1 cellular context compared by ENCODE assay signal in genomic region chr6:28345201-28345600, GRCh38.
TF ChIP-seq lines count a peak whose summit lies in the region.

No MANE protein-coding gene starts in this region.

TF ChIP-seq in HepG2, 621 proteins besides CTCF, POLR2A, EP300 and RAD21 (continues in another document):
- TF ChIP-seq ZNF441 (CRISPR knock-in tag; IDR thresholded peaks at IDR 0.05; ENCODE audit: borderline replicate concordance), result 0 out of 2 replicates have a peak, but pooled peaks have one; percentile 21
- TF ChIP-seq ZNF563 (CRISPR knock-in tag; IDR thresholded peaks at IDR 0.05), result no peak
- no peak for TF ChIP-seq SOX13 (IDR thresholded peaks at IDR 0.05)
- peak in 1 of 2 experiments; percentile 49; a peak in 1 of 4 replicates for TF ChIP-seq SOX13 (CRISPR knock-in tag; conservative IDR thresholded peaks at IDR 0.05 in 1 of 2, IDR thresholded peaks at IDR 0.05 in 1 of 2)
- no peak for TF ChIP-seq RFXANK (CRISPR knock-in tag; IDR thresholded peaks at IDR 0.05)
- peak; percentile 74; the same call in 1 of the 2 replicates for TF ChIP-seq ZBTB34 (CRISPR knock-in tag; IDR thresholded peaks at IDR 0.05)
- no peak for TF ChIP-seq ZNF589 (CRISPR knock-in tag; conservative IDR thresholded peaks at IDR 0.05)
- TF ChIP-seq ZNF292 (CRISPR knock-in tag; IDR thresholded peaks at IDR 0.05; ENCODE audit: borderline replicate concordance, low read depth), result no peak
- peak; percentile 86 for TF ChIP-seq GATAD2A (CRISPR knock-in tag; IDR thresholded peaks at IDR 0.05)
- no peak for TF ChIP-seq HNRNPH1 (optimal IDR thresholded peaks at IDR 0.05; ENCODE audit: low read depth, low read length)
- TF ChIP-seq, protein P1, sequence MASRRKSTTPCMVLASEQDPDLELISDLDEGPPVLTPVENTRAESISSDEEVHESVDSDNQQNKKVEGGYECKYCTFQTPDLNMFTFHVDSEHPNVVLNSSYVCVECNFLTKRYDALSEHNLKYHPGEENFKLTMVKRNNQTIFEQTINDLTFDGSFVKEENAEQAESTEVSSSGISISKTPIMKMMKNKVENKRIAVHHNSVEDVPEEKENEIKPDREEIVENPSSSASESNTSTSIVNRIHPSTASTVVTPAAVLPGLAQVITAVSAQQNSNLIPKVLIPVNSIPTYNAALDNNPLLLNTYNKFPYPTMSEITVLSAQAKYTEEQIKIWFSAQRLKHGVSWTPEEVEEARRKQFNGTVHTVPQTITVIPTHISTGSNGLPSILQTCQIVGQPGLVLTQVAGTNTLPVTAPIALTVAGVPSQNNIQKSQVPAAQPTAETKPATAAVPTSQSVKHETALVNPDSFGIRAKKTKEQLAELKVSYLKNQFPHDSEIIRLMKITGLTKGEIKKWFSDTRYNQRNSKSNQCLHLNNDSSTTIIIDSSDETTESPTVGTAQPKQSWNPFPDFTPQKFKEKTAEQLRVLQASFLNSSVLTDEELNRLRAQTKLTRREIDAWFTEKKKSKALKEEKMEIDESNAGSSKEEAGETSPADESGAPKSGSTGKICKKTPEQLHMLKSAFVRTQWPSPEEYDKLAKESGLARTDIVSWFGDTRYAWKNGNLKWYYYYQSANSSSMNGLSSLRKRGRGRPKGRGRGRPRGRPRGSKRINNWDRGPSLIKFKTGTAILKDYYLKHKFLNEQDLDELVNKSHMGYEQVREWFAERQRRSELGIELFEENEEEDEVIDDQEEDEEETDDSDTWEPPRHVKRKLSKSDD (CRISPR knock-in tag; IDR thresholded peaks at IDR 0.05; ENCODE audit: low read depth), result peak; percentile 64; the same call in 1 of the 2 replicates
- TF ChIP-seq SIN3A (IDR thresholded peaks at IDR 0.05; ENCODE audit: borderline replicate concordance, low read depth, low read length), result 0 out of 2 replicates have a peak, but pooled peaks have one; percentile 26
- TF ChIP-seq NFIB (CRISPR knock-in tag; IDR thresholded peaks at IDR 0.05; ENCODE audit: borderline replicate concordance), result no peak
- TF ChIP-seq ZNF382 (CRISPR knock-in tag; IDR thresholded peaks at IDR 0.05; ENCODE audit: borderline replicate concordance), result no peak
- no peak for TF ChIP-seq THAP8 (CRISPR knock-in tag; IDR thresholded peaks at IDR 0.05; ENCODE audit: borderline replicate concordance)
- no peak for TF ChIP-seq ZNF761 (CRISPR knock-in tag; conservative IDR thresholded peaks at IDR 0.05)
- no peak for TF ChIP-seq ZNF335 (CRISPR knock-in tag; IDR thresholded peaks at IDR 0.05)
- TF ChIP-seq, protein P2, sequence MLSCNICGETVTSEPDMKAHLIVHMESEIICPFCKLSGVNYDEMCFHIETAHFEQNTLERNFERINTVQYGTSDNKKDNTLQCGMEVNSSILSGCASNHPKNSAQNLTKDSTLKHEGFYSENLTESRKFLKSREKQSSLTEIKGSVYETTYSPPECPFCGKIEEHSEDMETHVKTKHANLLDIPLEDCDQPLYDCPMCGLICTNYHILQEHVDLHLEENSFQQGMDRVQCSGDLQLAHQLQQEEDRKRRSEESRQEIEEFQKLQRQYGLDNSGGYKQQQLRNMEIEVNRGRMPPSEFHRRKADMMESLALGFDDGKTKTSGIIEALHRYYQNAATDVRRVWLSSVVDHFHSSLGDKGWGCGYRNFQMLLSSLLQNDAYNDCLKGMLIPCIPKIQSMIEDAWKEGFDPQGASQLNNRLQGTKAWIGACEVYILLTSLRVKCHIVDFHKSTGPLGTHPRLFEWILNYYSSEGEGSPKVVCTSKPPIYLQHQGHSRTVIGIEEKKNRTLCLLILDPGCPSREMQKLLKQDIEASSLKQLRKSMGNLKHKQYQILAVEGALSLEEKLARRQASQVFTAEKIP (CRISPR knock-in tag; IDR thresholded peaks at IDR 0.05; ENCODE audit: borderline replicate concordance), result no peak
- TF ChIP-seq XBP1 (CRISPR knock-in tag; IDR thresholded peaks at IDR 0.05), result no peak
- no peak for TF ChIP-seq ONECUT2 (CRISPR knock-in tag; IDR thresholded peaks at IDR 0.05)
- 0 out of 2 replicates have a peak, but pooled peaks have one; percentile 27 for TF ChIP-seq ZNF878 (CRISPR knock-in tag; IDR thresholded peaks at IDR 0.05)
- no peak for TF ChIP-seq ZBTB7B (CRISPR knock-in tag; IDR thresholded peaks at IDR 0.05)
- TF ChIP-seq GTF3A (CRISPR knock-in tag; conservative IDR thresholded peaks at IDR 0.05), result no peak
- TF ChIP-seq SATB2 (CRISPR knock-in tag; IDR thresholded peaks at IDR 0.05), result 0 out of 2 replicates have a peak, but pooled peaks have one; percentile 42
- TF ChIP-seq, protein P3, sequence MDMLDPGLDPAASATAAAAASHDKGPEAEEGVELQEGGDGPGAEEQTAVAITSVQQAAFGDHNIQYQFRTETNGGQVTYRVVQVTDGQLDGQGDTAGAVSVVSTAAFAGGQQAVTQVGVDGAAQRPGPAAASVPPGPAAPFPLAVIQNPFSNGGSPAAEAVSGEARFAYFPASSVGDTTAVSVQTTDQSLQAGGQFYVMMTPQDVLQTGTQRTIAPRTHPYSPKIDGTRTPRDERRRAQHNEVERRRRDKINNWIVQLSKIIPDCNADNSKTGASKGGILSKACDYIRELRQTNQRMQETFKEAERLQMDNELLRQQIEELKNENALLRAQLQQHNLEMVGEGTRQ (IDR thresholded peaks at IDR 0.05; ENCODE audit: low read depth, low read length), result no peak
- TF ChIP-seq, protein P3 (CRISPR knock-in tag; IDR thresholded peaks at IDR 0.05; ENCODE audit: borderline replicate concordance), result no peak
- TF ChIP-seq TRIM24 (CRISPR knock-in tag; IDR thresholded peaks at IDR 0.05), result no peak
- no peak for TF ChIP-seq HOXA5 (CRISPR knock-in tag; IDR thresholded peaks at IDR 0.05)
- peak; percentile 67 for TF ChIP-seq ARID5B (CRISPR knock-in tag; IDR thresholded peaks at IDR 0.05)
- no peak for TF ChIP-seq ZNF547 (CRISPR knock-in tag; IDR thresholded peaks at IDR 0.05)
- peak; percentile 11; the same call in 1 of the 2 replicates for TF ChIP-seq ZBED4 (CRISPR knock-in tag; IDR thresholded peaks at IDR 0.05; ENCODE audit: borderline replicate concordance)
- 0 out of 2 replicates have a peak, but pooled peaks have one; percentile 29 for TF ChIP-seq NCOA2 (CRISPR knock-in tag; IDR thresholded peaks at IDR 0.05)
- TF ChIP-seq AHR (CRISPR knock-in tag; IDR thresholded peaks at IDR 0.05), result no peak
- no peak for TF ChIP-seq CREM (IDR thresholded peaks at IDR 0.05)
- no peak for TF ChIP-seq CREM (CRISPR knock-in tag; IDR thresholded peaks at IDR 0.05)
- TF ChIP-seq ZNF431 (CRISPR knock-in tag; IDR thresholded peaks at IDR 0.05; ENCODE audit: borderline replicate concordance, low read depth), result no peak
- no peak for TF ChIP-seq ZFP41 (CRISPR knock-in tag; IDR thresholded peaks at IDR 0.05; ENCODE audit: borderline replicate concordance)
- TF ChIP-seq ZNF251 (CRISPR knock-in tag; IDR thresholded peaks at IDR 0.05), result no peak
- no peak for TF ChIP-seq TRAFD1 (CRISPR knock-in tag; IDR thresholded peaks at IDR 0.05; ENCODE audit: borderline replicate concordance)
- peak; percentile 68; the same call in 1 of the 2 replicates for TF ChIP-seq ZNF710 (CRISPR knock-in tag; IDR thresholded peaks at IDR 0.05; ENCODE audit: borderline replicate concordance)
- TF ChIP-seq ZMYM4 (CRISPR knock-in tag; IDR thresholded peaks at IDR 0.05), result peak; percentile 75
- no peak for TF ChIP-seq NR2F6 (IDR thresholded peaks at IDR 0.05)
- TF ChIP-seq NR2F6 (CRISPR knock-in tag; IDR thresholded peaks at IDR 0.05), result peak; percentile 36; the same call in 1 of the 2 replicates
- peak; percentile 60 for TF ChIP-seq HDAC1 (CRISPR knock-in tag; IDR thresholded peaks at IDR 0.05)
